In the genomic region with DNA sequence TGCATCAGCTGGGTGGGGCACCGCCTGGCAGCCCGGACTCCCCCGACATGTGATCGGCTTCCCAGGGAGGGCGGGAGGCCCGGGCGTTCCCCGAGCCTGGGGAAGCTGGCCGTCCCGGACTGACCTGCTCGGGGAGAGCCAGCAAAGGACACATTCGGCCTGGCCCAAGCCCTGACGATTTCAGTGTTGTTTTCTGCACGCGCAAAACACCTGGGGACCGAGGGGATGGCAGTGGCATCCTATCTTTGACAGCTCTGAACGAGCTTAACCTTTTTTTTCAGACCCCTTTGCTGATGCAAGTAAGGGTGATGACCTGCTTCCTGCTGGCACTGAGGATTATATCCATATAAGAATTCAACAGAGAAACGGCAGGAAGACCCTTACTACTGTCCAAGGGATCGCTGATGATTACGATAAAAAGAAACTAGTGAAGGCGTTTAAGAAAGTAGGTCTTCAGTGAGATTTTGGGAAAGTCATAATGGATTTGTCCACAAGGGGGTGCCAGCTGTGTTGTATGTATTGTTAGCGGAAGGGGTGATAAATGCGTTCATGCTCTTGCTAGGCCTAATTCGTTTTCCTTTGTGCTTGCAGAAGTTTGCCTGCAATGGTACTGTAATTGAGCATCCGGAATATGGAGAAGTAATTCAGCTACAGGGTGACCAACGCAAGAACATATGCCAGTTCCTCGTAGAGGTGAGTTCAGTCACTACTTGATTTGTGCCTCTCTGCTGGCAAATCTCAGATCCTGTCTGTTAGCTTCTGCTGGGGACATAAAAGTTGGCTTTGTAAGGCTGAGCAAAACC, we compare ENCODE assay signal across 1 cellular context.
TF ChIP-seq lines count a peak whose summit lies in the region.

No MANE protein-coding gene starts in this region.

TF ChIP-seq in K562, 482 proteins besides CTCF, POLR2A, EP300 and RAD21 (continued from another document and continues in another):
- TF ChIP-seq, protein P1, sequence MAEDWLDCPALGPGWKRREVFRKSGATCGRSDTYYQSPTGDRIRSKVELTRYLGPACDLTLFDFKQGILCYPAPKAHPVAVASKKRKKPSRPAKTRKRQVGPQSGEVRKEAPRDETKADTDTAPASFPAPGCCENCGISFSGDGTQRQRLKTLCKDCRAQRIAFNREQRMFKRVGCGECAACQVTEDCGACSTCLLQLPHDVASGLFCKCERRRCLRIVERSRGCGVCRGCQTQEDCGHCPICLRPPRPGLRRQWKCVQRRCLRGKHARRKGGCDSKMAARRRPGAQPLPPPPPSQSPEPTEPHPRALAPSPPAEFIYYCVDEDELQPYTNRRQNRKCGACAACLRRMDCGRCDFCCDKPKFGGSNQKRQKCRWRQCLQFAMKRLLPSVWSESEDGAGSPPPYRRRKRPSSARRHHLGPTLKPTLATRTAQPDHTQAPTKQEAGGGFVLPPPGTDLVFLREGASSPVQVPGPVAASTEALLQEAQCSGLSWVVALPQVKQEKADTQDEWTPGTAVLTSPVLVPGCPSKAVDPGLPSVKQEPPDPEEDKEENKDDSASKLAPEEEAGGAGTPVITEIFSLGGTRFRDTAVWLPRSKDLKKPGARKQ (CRISPR knock-in tag; IDR thresholded peaks at IDR 0.05), result no peak
- TF ChIP-seq, protein P2, sequence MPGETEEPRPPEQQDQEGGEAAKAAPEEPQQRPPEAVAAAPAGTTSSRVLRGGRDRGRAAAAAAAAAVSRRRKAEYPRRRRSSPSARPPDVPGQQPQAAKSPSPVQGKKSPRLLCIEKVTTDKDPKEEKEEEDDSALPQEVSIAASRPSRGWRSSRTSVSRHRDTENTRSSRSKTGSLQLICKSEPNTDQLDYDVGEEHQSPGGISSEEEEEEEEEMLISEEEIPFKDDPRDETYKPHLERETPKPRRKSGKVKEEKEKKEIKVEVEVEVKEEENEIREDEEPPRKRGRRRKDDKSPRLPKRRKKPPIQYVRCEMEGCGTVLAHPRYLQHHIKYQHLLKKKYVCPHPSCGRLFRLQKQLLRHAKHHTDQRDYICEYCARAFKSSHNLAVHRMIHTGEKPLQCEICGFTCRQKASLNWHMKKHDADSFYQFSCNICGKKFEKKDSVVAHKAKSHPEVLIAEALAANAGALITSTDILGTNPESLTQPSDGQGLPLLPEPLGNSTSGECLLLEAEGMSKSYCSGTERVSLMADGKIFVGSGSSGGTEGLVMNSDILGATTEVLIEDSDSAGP (CRISPR knock-in tag; IDR thresholded peaks at IDR 0.05), result no peak
- no peak; a peak in 2 of 4 replicates for TF ChIP-seq MAZ (CRISPR knock-in tag; conservative IDR thresholded peaks at IDR 0.05 in 1 of 2, IDR thresholded peaks at IDR 0.05 in 1 of 2)
- TF ChIP-seq SMAD2 (IDR thresholded peaks at IDR 0.05; ENCODE audit: low read depth, low read length), result no peak
- TF ChIP-seq NUFIP1 (IDR thresholded peaks at IDR 0.05; ENCODE audit: partially characterized antibody), result no peak
- TF ChIP-seq CHD2 (IDR thresholded peaks at IDR 0.05; ENCODE audit: low read depth, low read length), result no peak; the same call in 1 of the 2 replicates
- TF ChIP-seq POLR2G (IDR thresholded peaks at IDR 0.05; ENCODE audit: low read depth, low read length), result no peak
- TF ChIP-seq, protein P3, sequence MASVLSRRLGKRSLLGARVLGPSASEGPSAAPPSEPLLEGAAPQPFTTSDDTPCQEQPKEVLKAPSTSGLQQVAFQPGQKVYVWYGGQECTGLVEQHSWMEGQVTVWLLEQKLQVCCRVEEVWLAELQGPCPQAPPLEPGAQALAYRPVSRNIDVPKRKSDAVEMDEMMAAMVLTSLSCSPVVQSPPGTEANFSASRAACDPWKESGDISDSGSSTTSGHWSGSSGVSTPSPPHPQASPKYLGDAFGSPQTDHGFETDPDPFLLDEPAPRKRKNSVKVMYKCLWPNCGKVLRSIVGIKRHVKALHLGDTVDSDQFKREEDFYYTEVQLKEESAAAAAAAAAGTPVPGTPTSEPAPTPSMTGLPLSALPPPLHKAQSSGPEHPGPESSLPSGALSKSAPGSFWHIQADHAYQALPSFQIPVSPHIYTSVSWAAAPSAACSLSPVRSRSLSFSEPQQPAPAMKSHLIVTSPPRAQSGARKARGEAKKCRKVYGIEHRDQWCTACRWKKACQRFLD (CRISPR knock-in tag; IDR thresholded peaks at IDR 0.05), result no peak
- no peak for TF ChIP-seq ZFX (CRISPR knock-in tag; IDR thresholded peaks at IDR 0.05)
- TF ChIP-seq ZNF644 (tag; IDR thresholded peaks at IDR 0.05; ENCODE audit: low read depth), result no peak
- no peak for TF ChIP-seq ZNF23 (CRISPR knock-in tag; IDR thresholded peaks at IDR 0.05)
- TF ChIP-seq ZNF695 (CRISPR knock-in tag; IDR thresholded peaks at IDR 0.05), result no peak
- TF ChIP-seq, protein P4, sequence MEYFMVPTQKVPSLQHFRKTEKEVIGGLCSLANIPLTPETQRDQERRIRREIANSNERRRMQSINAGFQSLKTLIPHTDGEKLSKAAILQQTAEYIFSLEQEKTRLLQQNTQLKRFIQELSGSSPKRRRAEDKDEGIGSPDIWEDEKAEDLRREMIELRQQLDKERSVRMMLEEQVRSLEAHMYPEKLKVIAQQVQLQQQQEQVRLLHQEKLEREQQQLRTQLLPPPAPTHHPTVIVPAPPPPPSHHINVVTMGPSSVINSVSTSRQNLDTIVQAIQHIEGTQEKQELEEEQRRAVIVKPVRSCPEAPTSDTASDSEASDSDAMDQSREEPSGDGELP (CRISPR knock-in tag; IDR thresholded peaks at IDR 0.05; ENCODE audit: borderline replicate concordance), result peak; percentile 3; the same call in 1 of the 2 replicates
- TF ChIP-seq ETV5 (CRISPR knock-in tag; IDR thresholded peaks at IDR 0.05; ENCODE audit: low read depth), result no peak
- TF ChIP-seq PHF20 (IDR thresholded peaks at IDR 0.05; ENCODE audit: partially characterized antibody), result no peak
- TF ChIP-seq MXI1 (IDR thresholded peaks at IDR 0.05; ENCODE audit: low read depth, low read length), result 0 out of 2 replicates have a peak, but pooled peaks have one; percentile 33
- no peak for TF ChIP-seq SIN3B (IDR thresholded peaks at IDR 0.05; ENCODE audit: low read depth)
- TF ChIP-seq, protein P5, sequence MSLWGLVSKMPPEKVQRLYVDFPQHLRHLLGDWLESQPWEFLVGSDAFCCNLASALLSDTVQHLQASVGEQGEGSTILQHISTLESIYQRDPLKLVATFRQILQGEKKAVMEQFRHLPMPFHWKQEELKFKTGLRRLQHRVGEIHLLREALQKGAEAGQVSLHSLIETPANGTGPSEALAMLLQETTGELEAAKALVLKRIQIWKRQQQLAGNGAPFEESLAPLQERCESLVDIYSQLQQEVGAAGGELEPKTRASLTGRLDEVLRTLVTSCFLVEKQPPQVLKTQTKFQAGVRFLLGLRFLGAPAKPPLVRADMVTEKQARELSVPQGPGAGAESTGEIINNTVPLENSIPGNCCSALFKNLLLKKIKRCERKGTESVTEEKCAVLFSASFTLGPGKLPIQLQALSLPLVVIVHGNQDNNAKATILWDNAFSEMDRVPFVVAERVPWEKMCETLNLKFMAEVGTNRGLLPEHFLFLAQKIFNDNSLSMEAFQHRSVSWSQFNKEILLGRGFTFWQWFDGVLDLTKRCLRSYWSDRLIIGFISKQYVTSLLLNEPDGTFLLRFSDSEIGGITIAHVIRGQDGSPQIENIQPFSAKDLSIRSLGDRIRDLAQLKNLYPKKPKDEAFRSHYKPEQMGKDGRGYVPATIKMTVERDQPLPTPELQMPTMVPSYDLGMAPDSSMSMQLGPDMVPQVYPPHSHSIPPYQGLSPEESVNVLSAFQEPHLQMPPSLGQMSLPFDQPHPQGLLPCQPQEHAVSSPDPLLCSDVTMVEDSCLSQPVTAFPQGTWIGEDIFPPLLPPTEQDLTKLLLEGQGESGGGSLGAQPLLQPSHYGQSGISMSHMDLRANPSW (CRISPR knock-in tag; IDR thresholded peaks at IDR 0.05), result no peak
- peak; percentile 98 for TF ChIP-seq RBM22 (IDR thresholded peaks at IDR 0.05; ENCODE audit: low read depth, low read length, poor library complexity, severe bottlenecking)
- no peak for TF ChIP-seq SNRNP70 (optimal IDR thresholded peaks at IDR 0.05; ENCODE audit: low read depth, low read length)
- TF ChIP-seq HDAC6 (IDR thresholded peaks at IDR 0.05; ENCODE audit: low read depth, low read length), result no peak
- TF ChIP-seq TBL1XR1 (IDR thresholded peaks at IDR 0.05; ENCODE audit: low read length in 2 of 2), result peak; percentile 34 to 43; a peak in 2 of 4 replicates
- TF ChIP-seq RAD51 (IDR thresholded peaks at IDR 0.05; ENCODE audit: borderline replicate concordance, low read depth), result peak; percentile 79
- no peak for TF ChIP-seq ZNF507 (tag; conservative IDR thresholded peaks at IDR 0.05)
- TF ChIP-seq TSC22D4 (tag; IDR thresholded peaks at IDR 0.05), result no peak
- no peak for TF ChIP-seq NFATC3 (IDR thresholded peaks at IDR 0.05)
- TF ChIP-seq SOX6 (IDR thresholded peaks at IDR 0.05), result no peak
- TF ChIP-seq ZNF146 (CRISPR knock-in tag; IDR thresholded peaks at IDR 0.05; ENCODE audit: unreplicated experiment), result no peak
- TF ChIP-seq ZBTB8A (IDR thresholded peaks at IDR 0.05; ENCODE audit: partially characterized antibody), result no peak
- TF ChIP-seq, protein P6, sequence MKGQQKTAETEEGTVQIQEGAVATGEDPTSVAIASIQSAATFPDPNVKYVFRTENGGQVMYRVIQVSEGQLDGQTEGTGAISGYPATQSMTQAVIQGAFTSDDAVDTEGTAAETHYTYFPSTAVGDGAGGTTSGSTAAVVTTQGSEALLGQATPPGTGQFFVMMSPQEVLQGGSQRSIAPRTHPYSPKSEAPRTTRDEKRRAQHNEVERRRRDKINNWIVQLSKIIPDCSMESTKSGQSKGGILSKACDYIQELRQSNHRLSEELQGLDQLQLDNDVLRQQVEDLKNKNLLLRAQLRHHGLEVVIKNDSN (CRISPR knock-in tag; IDR thresholded peaks at IDR 0.05), result peak; percentile 84; the same call in 1 of the 2 replicates
- TF ChIP-seq SMAD3 (CRISPR knock-in tag; conservative IDR thresholded peaks at IDR 0.05), result 0 out of 2 replicates have a peak, but pooled peaks have one; percentile 45
- no peak for TF ChIP-seq SAFB (IDR thresholded peaks at IDR 0.05; ENCODE audit: borderline replicate concordance, low read depth, low read length)
- TF ChIP-seq FOXK1 (CRISPR knock-in tag; IDR thresholded peaks at IDR 0.05; ENCODE audit: borderline replicate concordance), result peak; percentile 64; the same call in 1 of the 2 replicates
- no peak for TF ChIP-seq ZNF696 (CRISPR knock-in tag; conservative IDR thresholded peaks at IDR 0.05)
- no peak for TF ChIP-seq ZNF444 (CRISPR knock-in tag; IDR thresholded peaks at IDR 0.05)
- no peak for TF ChIP-seq ZC3H11A (IDR thresholded peaks at IDR 0.05; ENCODE audit: low read depth, low read length)
- no peak for TF ChIP-seq HMG20B (CRISPR knock-in tag; IDR thresholded peaks at IDR 0.05)
- no peak for TF ChIP-seq ARID2 (IDR thresholded peaks at IDR 0.05)
- TF ChIP-seq GABPA (tag; conservative IDR thresholded peaks at IDR 0.05; ENCODE audit: low read depth), result peak; percentile 58
- TF ChIP-seq ZFP36 (IDR thresholded peaks at IDR 0.05; ENCODE audit: low read depth, low read length, partially characterized antibody), result no peak
- TF ChIP-seq, protein P7, sequence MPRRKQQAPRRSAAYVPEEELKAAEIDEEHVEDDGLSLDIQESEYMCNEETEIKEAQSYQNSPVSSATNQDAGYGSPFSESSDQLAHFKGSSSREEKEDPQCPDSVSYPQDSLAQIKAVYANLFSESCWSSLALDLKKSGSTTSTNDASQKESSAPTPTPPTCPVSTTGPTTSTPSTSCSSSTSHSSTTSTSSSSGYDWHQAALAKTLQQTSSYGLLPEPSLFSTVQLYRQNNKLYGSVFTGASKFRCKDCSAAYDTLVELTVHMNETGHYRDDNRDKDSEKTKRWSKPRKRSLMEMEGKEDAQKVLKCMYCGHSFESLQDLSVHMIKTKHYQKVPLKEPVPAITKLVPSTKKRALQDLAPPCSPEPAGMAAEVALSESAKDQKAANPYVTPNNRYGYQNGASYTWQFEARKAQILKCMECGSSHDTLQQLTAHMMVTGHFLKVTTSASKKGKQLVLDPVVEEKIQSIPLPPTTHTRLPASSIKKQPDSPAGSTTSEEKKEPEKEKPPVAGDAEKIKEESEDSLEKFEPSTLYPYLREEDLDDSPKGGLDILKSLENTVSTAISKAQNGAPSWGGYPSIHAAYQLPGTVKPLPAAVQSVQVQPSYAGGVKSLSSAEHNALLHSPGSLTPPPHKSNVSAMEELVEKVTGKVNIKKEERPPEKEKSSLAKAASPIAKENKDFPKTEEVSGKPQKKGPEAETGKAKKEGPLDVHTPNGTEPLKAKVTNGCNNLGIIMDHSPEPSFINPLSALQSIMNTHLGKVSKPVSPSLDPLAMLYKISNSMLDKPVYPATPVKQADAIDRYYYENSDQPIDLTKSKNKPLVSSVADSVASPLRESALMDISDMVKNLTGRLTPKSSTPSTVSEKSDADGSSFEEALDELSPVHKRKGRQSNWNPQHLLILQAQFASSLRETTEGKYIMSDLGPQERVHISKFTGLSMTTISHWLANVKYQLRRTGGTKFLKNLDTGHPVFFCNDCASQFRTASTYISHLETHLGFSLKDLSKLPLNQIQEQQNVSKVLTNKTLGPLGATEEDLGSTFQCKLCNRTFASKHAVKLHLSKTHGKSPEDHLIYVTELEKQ (CRISPR knock-in tag; IDR thresholded peaks at IDR 0.05), result no peak
- no peak for TF ChIP-seq CBFB (CRISPR knock-in tag; IDR thresholded peaks at IDR 0.05)
- TF ChIP-seq FOXA3 (CRISPR knock-in tag; conservative IDR thresholded peaks at IDR 0.05 in 1 of 2, IDR thresholded peaks at IDR 0.05 in 1 of 2), result no peak
